In the genomic region with DNA sequence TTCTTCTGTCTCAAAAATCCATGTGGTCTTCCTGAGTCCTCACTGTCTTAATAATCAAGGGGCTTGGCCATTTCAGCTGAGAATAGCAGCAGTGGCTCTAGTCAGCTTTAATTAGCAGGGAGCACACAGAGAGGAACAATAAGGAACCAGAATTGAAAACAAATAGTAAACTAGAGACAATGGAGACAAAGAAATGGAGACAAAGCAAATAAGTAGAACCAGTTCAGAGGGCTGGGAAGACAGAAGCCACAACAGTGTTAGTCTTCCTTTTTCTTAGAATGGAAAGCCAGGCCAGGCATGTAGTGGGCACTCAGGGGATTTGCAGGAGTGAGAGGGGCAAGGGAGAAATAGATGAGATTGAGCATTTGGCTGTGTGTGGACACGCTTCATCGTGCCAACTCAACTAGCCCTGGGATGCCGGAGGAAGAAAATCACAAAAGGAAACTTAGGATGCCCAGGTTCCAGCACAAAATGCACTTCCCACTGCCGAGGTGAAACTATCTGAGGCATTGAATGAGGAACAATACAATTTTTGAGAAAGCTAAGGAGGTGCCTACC, we compare ENCODE assay signal across 22 cellular contexts.
DNase-seq lines count a peak whose midpoint lies in the region; ATAC-seq and TF ChIP-seq lines count a peak whose summit lies in the region.
"Had no signal": no experiment of that assay in that cellular context is flagged by ENCODE, and none has a peak within 500 bp of the region (broad histone marks: within the 10 kb centered on the region; RNA-seq: fewer than 3 reads in every experiment).

No MANE protein-coding gene starts in this region.

- no peak for TF ChIP-seq EP300 in tibial nerve (IDR thresholded peaks at IDR 0.05)

- H3K27ac Mint-ChIP-seq in memory B cell = no peak overlapping the region
- H3K27ac Mint-ChIP-seq: stimulated activated effector memory CD8-positive, alpha-beta T cell treated with anti-CD3 and anti-CD28 coated beads, Interleukin-12 subunit alpha, Interleukin-12 subunit beta, amount 100 ng/mL, for 72 hours had no signal

- no peaks in the 10 kb centered on the region for H3K27me3 ChIP-seq in tibial nerve
- H3K27me3 ChIP-seq: heart right ventricle had no signal

- peak overlapping the region; percentile 81 for H3K4me3 Mint-ChIP-seq in memory B cell
- H3K4me3 Mint-ChIP-seq: activated naive CD8-positive, alpha-beta T cell; central memory CD8-positive, alpha-beta T cell; stimulated activated effector memory CD8-positive, alpha-beta T cell treated with anti-CD3 and anti-CD28 coated beads, Interleukin-12 subunit alpha, Interleukin-12 subunit beta, amount 100 ng/mL, for 72 hours had no signal

- H3K27me3 Mint-ChIP-seq in memory B cell = peaks cover 6% of the 10 kb centered on the region
- H3K27me3 Mint-ChIP-seq: central memory CD8-positive, alpha-beta T cell had no signal

- H3K27ac ChIP-seq in VCaP (peak overlapping the region; percentile 84), tibial nerve (no peak overlapping the region)
- H3K27ac ChIP-seq: BLaER1 treated with 17β-estradiol and CSF1 and Interleukin-3, amounts not matched to agents 10 nM and 100 nM; heart right ventricle; left ventricle myocardium inferior had no signal

- DNase-seq in DMS53 treated with DMSO at 0.1 percent for 48 hours (lab: John Stamatoyannopoulos, UW; ENCODE audit: unreplicated experiment) (peak; percentile 45), NCI-H1417 treated with DMSO at 0.1 percent for 48 hours (lab: John Stamatoyannopoulos, UW) (peak; percentile 55), memory B cell (ENCODE audit: low spot score in 2 of 2) (no peak), NCI-H774 (lab: John Stamatoyannopoulos, UW) (no peak), tibial nerve (ENCODE audit: low spot score in 2 of 2) (no peak)
- DNase-seq: erythroblast; HCEC 1CT; PC-3; stimulated activated CD4-positive, alpha-beta T cell treated with anti-CD3 and anti-CD28 coated beads, Interleukin-4, amount 100 ng/mL, for 1 hour; SW 1271 had no signal

- TF ChIP-seq CTCF in VCaP (conservative IDR thresholded peaks at IDR 0.05) = no peak
- no peak for TF ChIP-seq CTCF in tibial nerve (IDR thresholded peaks at IDR 0.05)

- TF ChIP-seq POLR2A in tibial nerve (IDR thresholded peaks at IDR 0.05) = no peak

- H3K4me1 Mint-ChIP-seq in memory B cell = peaks cover 26% of the 10 kb centered on the region

- no peaks in the 10 kb centered on the region for H3K9me3 Mint-ChIP-seq in memory B cell
- H3K9me3 Mint-ChIP-seq: central memory CD8-positive, alpha-beta T cell; nephron; stimulated activated effector memory CD8-positive, alpha-beta T cell treated with anti-CD3 and anti-CD28 coated beads, Interleukin-12 subunit alpha, Interleukin-12 subunit beta, amount 100 ng/mL, for 72 hours had no signal

- WGBS in tibial nerve, 2 donors = 81 to 89% methylated on average over 4 of the region's 4 CpGs

- no peak overlapping the region for H3K4me3 ChIP-seq in tibial nerve
- H3K4me3 ChIP-seq: BLaER1 treated with 17β-estradiol and CSF1 and Interleukin-3, amounts not matched to agents 10 nM and 100 nM; heart right ventricle; left ventricle myocardium inferior had no signal

- no peaks in the 10 kb centered on the region for H3K9me3 ChIP-seq in tibial nerve
- H3K9me3 ChIP-seq: BLaER1 treated with 17β-estradiol and CSF1 and Interleukin-3, amounts not matched to agents 10 nM and 100 nM; heart right ventricle; left ventricle myocardium inferior had no signal

- ATAC-seq in memory B cell (ENCODE audit: low read depth) = no peak
- ATAC-seq in HG03442 (IDR thresholded peaks at IDR 0.05; ENCODE audit: unreplicated experiment) = no peak
- ATAC-seq in GM21576 (IDR thresholded peaks at IDR 0.05; ENCODE audit: unreplicated experiment) = no peak
- ATAC-seq: activated CD4-positive, CD25-positive, alpha-beta regulatory T cell treated with anti-CD3 and anti-CD28 coated beads, Interleukin-2, amount 50 U/mL, for 24 hours; PC-3; right cardiac atrium; stimulated activated effector memory CD8-positive, alpha-beta T cell treated with anti-CD3 and anti-CD28 coated beads, Interleukin-12 subunit alpha, Interleukin-12 subunit beta, amount 100 ng/mL, for 72 hours had no signal

- no peaks in the 10 kb centered on the region for H3K36me3 Mint-ChIP-seq in memory B cell
- H3K36me3 Mint-ChIP-seq: activated naive CD8-positive, alpha-beta T cell; stimulated activated effector memory CD8-positive, alpha-beta T cell treated with anti-CD3 and anti-CD28 coated beads, Interleukin-12 subunit alpha, Interleukin-12 subunit beta, amount 100 ng/mL, for 72 hours had no signal

- H3K36me3 ChIP-seq in tibial nerve = no peaks in the 10 kb centered on the region
- H3K36me3 ChIP-seq: BLaER1 treated with 17β-estradiol and CSF1 and Interleukin-3, amounts not matched to agents 10 nM and 100 nM; heart right ventricle; left ventricle myocardium inferior had no signal

- H3K4me1 ChIP-seq in tibial nerve = no peaks in the 10 kb centered on the region

Comparison
In these comparisons a context has a peak if more than half of its experiments do, and no peak if none do; other contexts are left out.
1. DNase-seq: peak in DMS53 treated with DMSO at 0.1 percent for 48 hours (single experiment) and NCI-H1417 treated with DMSO at 0.1 percent for 48 hours (single experiment); none in memory B cell (0 of 2), NCI-H774 (single experiment) and tibial nerve (0 of 2).